1 cellular context compared by ENCODE assay signal in the genomic region with DNA sequence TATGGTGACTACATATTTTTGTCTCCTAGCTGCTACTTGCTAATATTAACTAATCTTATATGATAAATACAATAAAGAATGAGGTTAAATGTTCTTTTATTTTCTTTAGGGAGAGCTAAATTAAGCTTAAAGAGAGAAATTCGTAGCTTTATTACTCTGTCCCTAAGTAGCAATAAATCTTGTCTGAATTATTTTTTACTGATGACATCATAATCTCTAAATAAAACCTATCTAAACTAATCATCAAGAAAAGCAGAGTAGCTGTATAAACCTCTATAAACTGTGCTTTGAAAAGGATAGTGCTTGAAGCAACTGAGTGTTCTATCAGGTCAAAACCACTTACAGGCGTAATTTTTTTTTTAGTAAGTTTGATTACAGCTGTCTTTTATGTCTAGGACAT.
TF ChIP-seq lines count a peak whose summit lies in the region.

No MANE protein-coding gene starts in this region.

TF ChIP-seq in HepG2, 621 proteins besides CTCF, POLR2A, EP300 and RAD21:
- TF ChIP-seq CENPT (CRISPR knock-in tag; IDR thresholded peaks at IDR 0.05; ENCODE audit: low read depth) (no peak), ATF7 (IDR thresholded peaks at IDR 0.05) (peak; percentile 81), ATF7 (CRISPR knock-in tag; IDR thresholded peaks at IDR 0.05) (no peak), CHCHD3 (CRISPR knock-in tag; IDR thresholded peaks at IDR 0.05) (no peak)
- TF ChIP-seq, protein P1, sequence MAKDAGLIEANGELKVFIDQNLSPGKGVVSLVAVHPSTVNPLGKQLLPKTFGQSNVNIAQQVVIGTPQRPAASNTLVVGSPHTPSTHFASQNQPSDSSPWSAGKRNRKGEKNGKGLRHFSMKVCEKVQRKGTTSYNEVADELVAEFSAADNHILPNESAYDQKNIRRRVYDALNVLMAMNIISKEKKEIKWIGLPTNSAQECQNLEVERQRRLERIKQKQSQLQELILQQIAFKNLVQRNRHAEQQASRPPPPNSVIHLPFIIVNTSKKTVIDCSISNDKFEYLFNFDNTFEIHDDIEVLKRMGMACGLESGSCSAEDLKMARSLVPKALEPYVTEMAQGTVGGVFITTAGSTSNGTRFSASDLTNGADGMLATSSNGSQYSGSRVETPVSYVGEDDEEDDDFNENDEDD (CRISPR knock-in tag; IDR thresholded peaks at IDR 0.05; ENCODE audit: borderline replicate concordance), result no peak
